Comparison of ENCODE assay signal across 25 cellular contexts in the genomic region with DNA sequence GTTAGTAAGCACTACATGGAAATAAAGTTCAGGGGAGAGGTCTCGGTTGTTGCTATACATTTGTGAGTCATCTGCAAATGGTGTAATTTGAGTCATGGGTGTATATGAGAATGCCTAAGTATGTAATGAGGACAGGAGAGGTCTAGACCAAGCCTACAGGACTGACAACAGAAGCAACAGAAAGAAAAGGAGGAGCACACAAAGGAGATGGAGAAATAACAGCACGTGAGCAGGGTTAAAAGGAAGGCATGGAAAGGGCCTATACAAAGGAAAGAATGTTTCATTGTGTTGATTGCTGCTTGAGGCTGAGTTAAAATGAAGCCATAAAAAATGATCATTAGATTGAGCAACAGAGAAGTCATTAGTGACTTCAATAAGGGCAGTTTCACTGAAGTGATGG. TPM values are rescaled to one million over a fixed set of nuclear protein-coding genes. Genes with fewer than 3 reads are reported as not detected.
A peak's percentile ranks its signal among the peaks of the same experiment; 100 is the strongest.
DNase-seq lines count a peak whose midpoint lies in the region; TF ChIP-seq lines count a peak whose summit lies in the region.
"Had no signal": no experiment of that assay in that cellular context is flagged by ENCODE, and none has a peak within 500 bp of the region (broad histone marks: within the 10 kb centered on the region; RNA-seq: fewer than 3 reads in every experiment).

No MANE protein-coding gene starts in this region.

- H3K9me3 ChIP-seq in breast epithelium (no peaks in the 10 kb centered on the region), colonic mucosa (no peaks in the 10 kb centered on the region), SK-N-SH (no peaks in the 10 kb centered on the region)
- H3K9me3 ChIP-seq: lower lobe of right lung had no signal

- DNase-seq in MCF 10A (ENCODE audit: unreplicated experiment) (peak; percentile 55), breast epithelium (ENCODE audit: low spot score in 2 of 2) (no peak), SW480 (ENCODE audit: low spot score) (peak; percentile 9), fibroblast of villous mesenchyme (ENCODE audit: low read depth) (peak; percentile 7), colonic mucosa (no peak), NAMALWA (ENCODE audit: low spot score) (no peak), SK-N-SH (no peak)
- no peak for DNase-seq in activated T-cell treated with anti-CD3 and anti-CD28 coated beads, Interleukin-2, amount 50 U/mL, for 1 hour
- DNase-seq: 8988T; activated CD4-positive, alpha-beta T cell treated with anti-CD3 and anti-CD28 coated beads for 36 hours; COR-L47; GM23248; hippocampal formation; Kasumi-1; lower lobe of right lung; NCI-H1105 treated with DMSO at 0.1 percent for 48 hours; NCI-H524 treated with DMSO at 0.1 percent for 48 hours; occipital lobe; stimulated activated CD4-positive, alpha-beta T cell treated with anti-CD3 and anti-CD28 coated beads, Interleukin-12 subunit alpha, Interleukin-12 subunit beta, amount 100 ng/mL, for 4 hours; SW 1271; upper lobe of left lung had no signal

- CTCF ChIA-PET in MCF 10A (lab: Yijun Ruan, JAX): interaction anchor here (0.7 to 1.1 kb wide), 3 partner anchors 653 to 1252 kb away, joined by 3 read pairs; no protein-coding TSS in a partner anchor
- CTCF ChIA-PET in SK-N-SH (lab: Yijun Ruan, JAX): no interaction called here

- H3K9ac ChIP-seq in colonic mucosa (ENCODE audit: low read depth in 2 of 2, low read length in 2 of 2): no peak overlapping the region
- no peak overlapping the region for H3K9ac ChIP-seq in SK-N-SH
- H3K9ac ChIP-seq: GM23248 had no signal

- H3K9me2 ChIP-seq in SK-N-SH: no peaks in the 10 kb centered on the region

- H3K4me1 ChIP-seq in breast epithelium (no peaks in the 10 kb centered on the region), colonic mucosa (no peaks in the 10 kb centered on the region), SK-N-SH (ENCODE audit: control insufficient read depth in 1 of 2, insufficient read depth in 2 of 2, low read depth in 1 of 2, low read length in 1 of 2) (no peaks in the 10 kb centered on the region)
- H3K4me1 ChIP-seq: lower lobe of right lung, upper lobe of left lung had no signal

- no peak for TF ChIP-seq POLR2A in breast epithelium (IDR thresholded peaks at IDR 0.05)

- intact Hi-C loops in MCF 10A (cut with micrococcal nuclease) (no loop called here), breast epithelium (cut with DNase I; ENCODE audit: low total_unique reads) (loop anchor here (2.0 kb wide), 1 partner anchor 72 kb away; no protein-coding TSS in a partner anchor), colonic mucosa (cut with DNase I) (no loop called here)

- H2AFZ ChIP-seq in SK-N-SH (ENCODE audit: low read depth): no peak overlapping the region
- H2AFZ ChIP-seq: GM23248 had no signal

- no peaks in the 10 kb centered on the region for H3K79me2 ChIP-seq in SK-N-SH (ENCODE audit: insufficient read depth)

- no peaks in the 10 kb centered on the region for H4K20me1 ChIP-seq in SK-N-SH (ENCODE audit: insufficient read depth)

- H3K27ac ChIP-seq in breast epithelium: no peak overlapping the region
- H3K27ac ChIP-seq in colonic mucosa: no peak overlapping the region
- no peak overlapping the region for H3K27ac ChIP-seq in SK-N-SH (ENCODE audit: low read depth in 2 of 2, low read length in 1 of 2)
- H3K27ac ChIP-seq: GM23248, lower lobe of right lung, upper lobe of left lung had no signal

- H3K36me3 ChIP-seq in breast epithelium (no peaks in the 10 kb centered on the region), colonic mucosa (no peaks in the 10 kb centered on the region), SK-N-SH (replicated peaks in 1 of 2; ENCODE audit: control insufficient read depth in 1 of 2, insufficient read depth in 2 of 2, low read length in 1 of 2) (no peaks in the 10 kb centered on the region)
- H3K36me3 ChIP-seq: lower lobe of right lung, upper lobe of left lung had no signal

- H3K4me3 Mint-ChIP-seq in MCF 10A (ENCODE audit: unreplicated experiment): no peak overlapping the region
- H3K4me3 Mint-ChIP-seq: activated CD4-positive, alpha-beta T cell treated with anti-CD3 and anti-CD28 coated beads for 36 hours; activated T-helper 1 cell treated with anti-CD3 and anti-CD28 coated beads, Interleukin-12 subunit alpha, Interleukin-12 subunit beta, Interleukin-2, Interleukin-4 antibody, amounts not matched to agents 30 ng/mL and 10 ng/mL and 1 ng/mL, durations not matched to agents 14 hours and 24 hours and 36 hours; brain; dendritic cell treated with granulocyte-macrophage colony-stimulating factor and Interleukin-4, amounts not matched to agents 40 ng/mL and 50 ng/mL, for 4 days had no signal

- TF ChIP-seq RAD21 in SK-N-SH (IDR thresholded peaks at IDR 0.05; ENCODE audit: low read length): no peak

- no peak overlapping the region for H3K4me2 ChIP-seq in SK-N-SH

- no peaks in the 10 kb centered on the region for H3K36me3 Mint-ChIP-seq in MCF 10A (ENCODE audit: insufficient read depth, unreplicated experiment)
- H3K36me3 Mint-ChIP-seq: brain had no signal

- H3K27me3 ChIP-seq in breast epithelium: no peaks in the 10 kb centered on the region
- no peaks in the 10 kb centered on the region for H3K27me3 ChIP-seq in colonic mucosa
- H3K27me3 ChIP-seq in SK-N-SH (ENCODE audit: insufficient read depth): no peaks in the 10 kb centered on the region
- H3K27me3 ChIP-seq: upper lobe of left lung had no signal

- peaks cover 8% of the 10 kb centered on the region for H3K9me3 Mint-ChIP-seq in MCF 10A (ENCODE audit: unreplicated experiment)

- no peaks in the 10 kb centered on the region for H3K27me3 Mint-ChIP-seq in MCF 10A (ENCODE audit: insufficient read depth, unreplicated experiment)
- H3K27me3 Mint-ChIP-seq: dendritic cell treated with granulocyte-macrophage colony-stimulating factor and Interleukin-4, amounts not matched to agents 40 ng/mL and 50 ng/mL, for 4 days had no signal

- no peak overlapping the region for H3K27ac Mint-ChIP-seq in MCF 10A (ENCODE audit: low read depth, unreplicated experiment)
- H3K27ac Mint-ChIP-seq: activated CD4-positive, alpha-beta T cell treated with anti-CD3 and anti-CD28 coated beads for 36 hours; activated naive CD4-positive, alpha-beta T cell treated with anti-CD3 and anti-CD28 coated beads, Interleukin-2, amount 50 U/mL, for 72 hours; activated T-helper 1 cell treated with anti-CD3 and anti-CD28 coated beads, Interleukin-12 subunit alpha, Interleukin-12 subunit beta, Interleukin-2, Interleukin-4 antibody, amounts not matched to agents 30 ng/mL and 10 ng/mL and 1 ng/mL, durations not matched to agents 14 hours and 24 hours and 36 hours; brain; dendritic cell treated with granulocyte-macrophage colony-stimulating factor and Interleukin-4, amounts not matched to agents 40 ng/mL and 50 ng/mL, for 4 days had no signal

- TF ChIP-seq CTCF in MCF 10A (IDR thresholded peaks at IDR 0.05; ENCODE audit: unreplicated experiment) (no peak), breast epithelium (IDR thresholded peaks at IDR 0.05) (no peak), fibroblast of villous mesenchyme (IDR thresholded peaks at IDR 0.05; ENCODE audit: insufficient read depth, low read depth, low read length) (no peak), colonic mucosa (IDR thresholded peaks at IDR 0.05) (no peak), SK-N-SH (IDR thresholded peaks at IDR 0.05) (no peak)

- no peak overlapping the region for H3K4me3 ChIP-seq in breast epithelium
- H3K4me3 ChIP-seq in fibroblast of villous mesenchyme (ENCODE audit: low read depth, low read length): no peak overlapping the region
- H3K4me3 ChIP-seq in colonic mucosa: no peak overlapping the region
- H3K4me3 ChIP-seq in SK-N-SH (ENCODE audit: low read depth in 2 of 2, low read length in 1 of 2): no peak overlapping the region
- H3K4me3 ChIP-seq: GM23248, lower lobe of right lung, upper lobe of left lung had no signal

- no peaks in the 10 kb centered on the region for H3F3A ChIP-seq in SK-N-SH (replicated peaks; ENCODE audit: insufficient read depth)

- no TSS peak for BruUV-seq in MCF 10A (replicated peaks; lab: Mats Ljungman, UMichigan)

- no peak for TF ChIP-seq EP300 in SK-N-SH (IDR thresholded peaks at IDR 0.05; ENCODE audit: borderline replicate concordance in 1 of 2, low read depth in 1 of 2, low read length in 1 of 2)

- WGBS in SK-N-SH (ENCODE audit: low lambda C conversion rate): 77% methylated on average over 2 of the region's 2 CpGs

- peaks cover 8% of the 10 kb centered on the region for H3K4me1 Mint-ChIP-seq in MCF 10A (ENCODE audit: insufficient read depth, unreplicated experiment)
- H3K4me1 Mint-ChIP-seq: activated CD4-positive, alpha-beta T cell treated with anti-CD3 and anti-CD28 coated beads for 36 hours; brain had no signal

- POLR2A ChIA-PET in MCF 10A (lab: Yijun Ruan, JAX): no interaction called here
- POLR2A ChIA-PET in SK-N-SH (lab: Yijun Ruan, JAX): no interaction called here

TF ChIP-seq in SK-N-SH, 30 proteins besides CTCF, POLR2A, EP300 and RAD21 (continues in another document):
- TF ChIP-seq, protein P1, sequence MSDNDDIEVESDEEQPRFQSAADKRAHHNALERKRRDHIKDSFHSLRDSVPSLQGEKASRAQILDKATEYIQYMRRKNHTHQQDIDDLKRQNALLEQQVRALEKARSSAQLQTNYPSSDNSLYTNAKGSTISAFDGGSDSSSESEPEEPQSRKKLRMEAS (IDR thresholded peaks at IDR 0.05; ENCODE audit: low read depth): no peak
- no peak for TF ChIP-seq MXI1 (IDR thresholded peaks at IDR 0.05; ENCODE audit: low read depth, low read length)
- TF ChIP-seq, protein P2, sequence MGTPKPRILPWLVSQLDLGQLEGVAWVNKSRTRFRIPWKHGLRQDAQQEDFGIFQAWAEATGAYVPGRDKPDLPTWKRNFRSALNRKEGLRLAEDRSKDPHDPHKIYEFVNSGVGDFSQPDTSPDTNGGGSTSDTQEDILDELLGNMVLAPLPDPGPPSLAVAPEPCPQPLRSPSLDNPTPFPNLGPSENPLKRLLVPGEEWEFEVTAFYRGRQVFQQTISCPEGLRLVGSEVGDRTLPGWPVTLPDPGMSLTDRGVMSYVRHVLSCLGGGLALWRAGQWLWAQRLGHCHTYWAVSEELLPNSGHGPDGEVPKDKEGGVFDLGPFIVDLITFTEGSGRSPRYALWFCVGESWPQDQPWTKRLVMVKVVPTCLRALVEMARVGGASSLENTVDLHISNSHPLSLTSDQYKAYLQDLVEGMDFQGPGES (IDR thresholded peaks at IDR 0.05; ENCODE audit: low read depth, low read length): no peak
- no peak for TF ChIP-seq TAF1 (IDR thresholded peaks at IDR 0.05; ENCODE audit: borderline replicate concordance, low read depth, low read length)

RNA-seq across cellular contexts. Expression of a gene that starts 28.0 kb away (rescaled TPM):
- total RNA-seq in MCF 10A (2022) (0.72 and 1.0 TPM in 2 replicates), breast epithelium (10 to 100 TPM in 1 of 3 donors, 1 to 10 TPM in 2; 2.4 to 11.8 (median 6.6) TPM), fibroblast of villous mesenchyme (0.32 and 1.3 TPM in 2 replicates), colonic mucosa (1 to 10 TPM; 1.6 to 6.8 TPM)
- polyA plus RNA-seq in SK-N-SH (2012; rRNA removed): 1.5 and 1.8 TPM in 2 replicates
- 1.8 and 2.1 TPM in 2 replicates for polyA plus RNA-seq in SK-N-SH (2012; cell fraction: cytosol; rRNA removed)
- polyA plus RNA-seq in SK-N-SH (2012; cell fraction: nucleus; rRNA removed): 2.3 and 4.9 TPM in 2 replicates
- total RNA-seq: activated T-helper 1 cell treated with anti-CD3 and anti-CD28 coated beads, Interleukin-12 subunit alpha, Interleukin-12 subunit beta, Interleukin-2, Interleukin-4 antibody, amounts not matched to agents 30 ng/mL and 10 ng/mL and 1 ng/mL, durations not matched to agents 14 hours and 24 hours and 36 hours had no signal

RNA-seq across cellular contexts. Expression of a gene that starts 37.8 kb away (rescaled TPM):
- total RNA-seq in MCF 10A (2022) (0.84 and 1.3 TPM in 2 replicates), breast epithelium (100 to 1,000 TPM; 122 to 275 (median 127) TPM), fibroblast of villous mesenchyme (10.3 and 14.7 TPM in 2 replicates), colonic mucosa (10 to 100 TPM; 18.6 to 33.3 TPM)
- polyA plus RNA-seq in SK-N-SH (2012; rRNA removed): 32.2 and 38.1 TPM in 2 replicates
- 28.3 and 34.6 TPM in 2 replicates for polyA plus RNA-seq in SK-N-SH (2012; cell fraction: cytosol; rRNA removed)
- 20.8 and 34.3 TPM in 2 replicates for polyA plus RNA-seq in SK-N-SH (2012; cell fraction: nucleus; rRNA removed)
- total RNA-seq: activated CD4-positive, alpha-beta T cell treated with anti-CD3 and anti-CD28 coated beads for 36 hours; activated naive CD4-positive, alpha-beta T cell treated with anti-CD3 and anti-CD28 coated beads, Interleukin-2, amount 50 U/mL, for 72 hours; activated T-helper 1 cell treated with anti-CD3 and anti-CD28 coated beads, Interleukin-12 subunit alpha, Interleukin-12 subunit beta, Interleukin-2, Interleukin-4 antibody, amounts not matched to agents 30 ng/mL and 10 ng/mL and 1 ng/mL, durations not matched to agents 14 hours and 24 hours and 36 hours had no signal

Comparison
In these comparisons a context has a peak if more than half of its experiments do, and no peak if none do; other contexts are left out.
1. DNase-seq: peak in MCF 10A (single experiment), SW480 (single experiment) and fibroblast of villous mesenchyme (single experiment); none in breast epithelium (0 of 2), colonic mucosa (single experiment), NAMALWA (single experiment), activated T-cell treated with anti-CD3 and anti-CD28 coated beads, Interleukin-2, amount 50 U/mL, for 1 hour (single experiment) and SK-N-SH (single experiment).